Comparison of ENCODE assay signal across 25 cellular contexts in the genomic region with DNA sequence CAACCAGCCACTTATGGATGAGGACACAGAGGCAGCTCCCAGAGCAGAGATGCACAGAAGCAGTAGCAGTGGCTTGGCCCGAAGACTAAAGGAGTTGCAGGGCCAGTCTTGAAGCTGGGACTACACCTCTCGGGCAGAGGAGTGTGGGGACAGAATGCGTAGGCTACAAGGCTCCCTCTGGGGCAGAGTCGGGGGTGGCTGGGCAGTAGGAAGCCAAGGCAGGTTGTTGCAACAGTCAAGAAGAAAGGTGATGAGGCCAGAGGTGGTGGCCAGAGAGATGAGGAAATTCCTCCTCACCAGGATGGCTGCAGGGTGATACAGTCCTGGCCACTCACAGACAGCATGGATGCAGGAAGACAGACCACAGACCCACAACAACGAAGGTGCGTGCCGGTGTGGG. TPM values are rescaled to one million over a fixed set of nuclear protein-coding genes. Genes with fewer than 3 reads are reported as not detected.
DNase-seq lines count a peak whose midpoint lies in the region; ATAC-seq and TF ChIP-seq lines count a peak whose summit lies in the region.
"Had no signal": no experiment of that assay in that cellular context is flagged by ENCODE, and none has a peak within 500 bp of the region (broad histone marks: within the 10 kb centered on the region; RNA-seq: fewer than 3 reads in every experiment).

No MANE protein-coding gene starts in this region.

- no peak overlapping the region for H4K12ac ChIP-seq in trophoblast cell (ENCODE audit: low read depth, low read length)

- no peak overlapping the region for H2BK12ac ChIP-seq in trophoblast cell (ENCODE audit: low read length)

- no peak for ATAC-seq in GM23338
- ATAC-seq: activated CD4-positive, CD25-positive, alpha-beta regulatory T cell treated with anti-CD3 and anti-CD28 coated beads, Interleukin-2, amount 50 U/mL, for 24 hours had no signal

- TF ChIP-seq CTCF in GM23338 (conservative IDR thresholded peaks at IDR 0.05; ENCODE audit: low read depth in 2 of 2) (no peak), PC-9 (conservative IDR thresholded peaks at IDR 0.05) (no peak), esophagus squamous epithelium (IDR thresholded peaks at IDR 0.05) (no peak), coronary artery (IDR thresholded peaks at IDR 0.05) (no peak)

- H3K4me2 ChIP-seq in GM23338 = no peak overlapping the region
- peak overlapping the region; percentile 73 for H3K4me2 ChIP-seq in PC-9
- H3K4me2 ChIP-seq in trophoblast cell (ENCODE audit: low read length) = no peak overlapping the region
- H3K4me2 ChIP-seq: hepatocyte had no signal

- H3F3A ChIP-seq in GM23338 (replicated peaks; ENCODE audit: low read depth) = peaks cover 7% of the 10 kb centered on the region
- peaks cover 58% of the 10 kb centered on the region for H3F3A ChIP-seq in PC-9 (ENCODE audit: insufficient read depth, low read depth)

- H3K27ac Mint-ChIP-seq in GM23338 = no peak overlapping the region; the same call in 1 of the 2 replicates
- no peak overlapping the region for H3K27ac Mint-ChIP-seq in activated CD4-positive, alpha-beta T cell treated with anti-CD3 and anti-CD28 coated beads, Interleukin-2, amount 10 ng/mL, durations not matched to agents 24 days and 14 days
- H3K27ac Mint-ChIP-seq: activated CD4-positive, alpha-beta memory T cell treated with anti-CD3 and anti-CD28 coated beads for 36 hours; activated naive CD4-positive, alpha-beta T cell treated with anti-CD3 and anti-CD28 coated beads for 36 hours; dendritic cell treated with granulocyte-macrophage colony-stimulating factor and Interleukin-4, amounts not matched to agents 40 ng/mL and 50 ng/mL, for 4 days; nephron; stimulated activated naive CD8-positive, alpha-beta T cell treated with anti-CD3 and anti-CD28 coated beads, Interleukin-15, Interleukin-2, amounts not matched to agents 100 ng/mL and 50 ng/mL, for 24 hours had no signal

- no peak overlapping the region for H3K18ac ChIP-seq in trophoblast cell (ENCODE audit: low read length)

- no peak overlapping the region for H3K9ac ChIP-seq in trophoblast cell (ENCODE audit: low read length)

- H4K20me1 ChIP-seq in GM23338 (replicated peaks; ENCODE audit: insufficient read depth) (no peaks in the 10 kb centered on the region), PC-9 (ENCODE audit: insufficient read depth) (no peaks in the 10 kb centered on the region)

- H3K4me3 ChIP-seq in GM23338 (no peak overlapping the region), PC-9 (no peak overlapping the region; the same call in 1 of the 2 replicates), esophagus squamous epithelium (no peak overlapping the region), trophoblast cell (ENCODE audit: low read depth, low read length) (no peak overlapping the region), coronary artery (no peak overlapping the region)
- H3K4me3 ChIP-seq: hepatocyte, lower lobe of right lung, pancreas, SK-N-MC, skin epidermis had no signal

- DNase-seq in GM23338 (ENCODE audit: low spot score) = no peak
- DNase-seq in PC-9 = peak in 1 of 2 experiments; percentile 76
- DNase-seq in esophagus squamous epithelium (lab: John Stamatoyannopoulos, UW) = no peak
- no peak for DNase-seq in trophoblast cell
- no peak for DNase-seq in activated CD4-positive, alpha-beta T cell treated with anti-CD3 and anti-CD28 coated beads for 4 hours
- no peak for DNase-seq in coronary artery (ENCODE audit: low spot score)
- no peak for DNase-seq in activated CD4-positive, alpha-beta T cell treated with anti-CD3 and anti-CD28 coated beads, Interleukin-2, amount 10 ng/mL, durations not matched to agents 24 days and 14 days
- DNase-seq: ACHN; activated CD4-positive, alpha-beta memory T cell treated with anti-CD3 and anti-CD28 coated beads for 36 hours; activated naive CD4-positive, alpha-beta T cell treated with anti-CD3 and anti-CD28 coated beads for 36 hours; BE2C; HCEC 1CT; NCI-H1694; NCI-H82; pancreas; T-helper 2 cell had no signal

- no TSS peak for BruUV-seq in PC-9 (replicated peaks; lab: Mats Ljungman, UMichigan)

- intact Hi-C loops in PC-9 (cut with micrococcal nuclease; ENCODE audit: unreplicated experiment) = loop anchor here (2.0 kb wide), 1 partner anchor 16 kb away; no protein-coding TSS in a partner anchor
- intact Hi-C loops in esophagus squamous epithelium (cut with DNase I) = no loop called here
- intact Hi-C loops in activated CD4-positive, alpha-beta T cell treated with anti-CD3 and anti-CD28 coated beads, Interleukin-2, amount 10 ng/mL, durations not matched to agents 24 days and 14 days (cut with micrococcal nuclease) = no loop called here

- no peak overlapping the region for H3K4me3 Mint-ChIP-seq in GM23338
- no peak overlapping the region for H3K4me3 Mint-ChIP-seq in activated CD4-positive, alpha-beta T cell treated with anti-CD3 and anti-CD28 coated beads, Interleukin-2, amount 10 ng/mL, durations not matched to agents 24 days and 14 days
- H3K4me3 Mint-ChIP-seq: activated CD4-positive, alpha-beta memory T cell treated with anti-CD3 and anti-CD28 coated beads for 36 hours; activated naive CD4-positive, alpha-beta T cell treated with anti-CD3 and anti-CD28 coated beads for 36 hours; central memory CD8-positive, alpha-beta T cell; dendritic cell treated with granulocyte-macrophage colony-stimulating factor and Interleukin-4, amounts not matched to agents 40 ng/mL and 50 ng/mL, for 4 days; nephron; stimulated activated naive CD8-positive, alpha-beta T cell treated with anti-CD3 and anti-CD28 coated beads, Interleukin-15, Interleukin-2, amounts not matched to agents 100 ng/mL and 50 ng/mL, for 24 hours had no signal

- H3K79me1 ChIP-seq in trophoblast cell (ENCODE audit: low read length) = peaks cover 3% of the 10 kb centered on the region

- no peaks in the 10 kb centered on the region for H3K27me3 ChIP-seq in GM23338 (ENCODE audit: insufficient read depth)
- H3K27me3 ChIP-seq in PC-9 (ENCODE audit: insufficient read depth, low read depth) = no peaks in the 10 kb centered on the region
- H3K27me3 ChIP-seq in esophagus squamous epithelium = peaks cover 0 to 19% (median 0%) of the 10 kb centered on the region in 4 donors
- no peaks in the 10 kb centered on the region for H3K27me3 ChIP-seq in trophoblast cell (ENCODE audit: insufficient read depth, low read length)
- H3K27me3 ChIP-seq: hepatocyte, pancreas had no signal

- peaks cover 12% of the 10 kb centered on the region for H3K9me3 Mint-ChIP-seq in GM23338
- H3K9me3 Mint-ChIP-seq in activated CD4-positive, alpha-beta T cell treated with anti-CD3 and anti-CD28 coated beads, Interleukin-2, amount 10 ng/mL, durations not matched to agents 24 days and 14 days = peaks cover 3% of the 10 kb centered on the region
- H3K9me3 Mint-ChIP-seq: activated naive CD4-positive, alpha-beta T cell treated with anti-CD3 and anti-CD28 coated beads for 36 hours; central memory CD8-positive, alpha-beta T cell; dendritic cell treated with granulocyte-macrophage colony-stimulating factor and Interleukin-4, amounts not matched to agents 40 ng/mL and 50 ng/mL, for 4 days; nephron; stimulated activated naive CD8-positive, alpha-beta T cell treated with anti-CD3 and anti-CD28 coated beads, Interleukin-15, Interleukin-2, amounts not matched to agents 100 ng/mL and 50 ng/mL, for 24 hours had no signal

- H3K23ac ChIP-seq in trophoblast cell (ENCODE audit: low read length) = no peak overlapping the region

- H4K8ac ChIP-seq in trophoblast cell (ENCODE audit: low read depth, low read length) = no peak overlapping the region

- H2AFZ ChIP-seq in GM23338 (peak overlapping the region; percentile 92), PC-9 (0 out of 2 replicates have a peak overlapping the region, but pooled peaks have one; percentile 20), trophoblast cell (ENCODE audit: insufficient read depth, low read length, poor library complexity) (no peak overlapping the region)
- H2AFZ ChIP-seq: hepatocyte had no signal

- no peak overlapping the region for H3K14ac ChIP-seq in trophoblast cell (ENCODE audit: low read length)

- peaks cover 5% of the 10 kb centered on the region; the same call in 2 of the 3 replicates for H3K36me3 Mint-ChIP-seq in GM23338 (ENCODE audit: low read depth)
- H3K36me3 Mint-ChIP-seq in activated CD4-positive, alpha-beta T cell treated with anti-CD3 and anti-CD28 coated beads, Interleukin-2, amount 10 ng/mL, durations not matched to agents 24 days and 14 days (ENCODE audit: low read depth) = no peaks in the 10 kb centered on the region
- H3K36me3 Mint-ChIP-seq: activated CD4-positive, alpha-beta memory T cell treated with anti-CD3 and anti-CD28 coated beads for 36 hours had no signal

- POLR2A ChIA-PET in PC-9 (lab: Charles Lee; ENCODE audit: unreplicated experiment) = no interaction called here

- H3K4me1 Mint-ChIP-seq in GM23338 = peaks cover 18% of the 10 kb centered on the region
- peaks cover 10% of the 10 kb centered on the region for H3K4me1 Mint-ChIP-seq in activated CD4-positive, alpha-beta T cell treated with anti-CD3 and anti-CD28 coated beads, Interleukin-2, amount 10 ng/mL, durations not matched to agents 24 days and 14 days

- H3K79me2 ChIP-seq in GM23338 (replicated peaks; ENCODE audit: insufficient read depth) (peaks cover 11% of the 10 kb centered on the region), PC-9 (ENCODE audit: low read depth) (no peaks in the 10 kb centered on the region), trophoblast cell (ENCODE audit: control insufficient read depth, insufficient read depth, low read length, poor library complexity) (peaks cover 2% of the 10 kb centered on the region)
- H3K79me2 ChIP-seq: hepatocyte had no signal

- H3K9me3 ChIP-seq in PC-9 (ENCODE audit: insufficient read depth, low read depth) = no peaks in the 10 kb centered on the region
- H3K9me3 ChIP-seq in esophagus squamous epithelium = no peaks in the 10 kb centered on the region
- no peaks in the 10 kb centered on the region for H3K9me3 ChIP-seq in trophoblast cell (ENCODE audit: insufficient read depth, low read depth, low read length)
- H3K9me3 ChIP-seq: pancreas had no signal

- peak overlapping the region; percentile 71 for H2AK5ac ChIP-seq in trophoblast cell (ENCODE audit: low read length)

- H4K91ac ChIP-seq in trophoblast cell (ENCODE audit: low read depth, low read length) = no peak overlapping the region

- H3K4ac ChIP-seq in trophoblast cell (ENCODE audit: low read depth, low read length) = no peak overlapping the region

- peaks cover 12% of the 10 kb centered on the region; the same call in 1 of the 2 replicates for H3K4me1 ChIP-seq in GM23338 (ENCODE audit: insufficient read depth)
- peaks cover 84% of the 10 kb centered on the region for H3K4me1 ChIP-seq in PC-9 (replicated peaks; ENCODE audit: insufficient read depth)
- H3K4me1 ChIP-seq in esophagus squamous epithelium = peaks cover 27 to 91% (median 27%) of the 10 kb centered on the region in 3 donors
- peaks cover 12 to 14% of the 10 kb centered on the region in 2 experiments for H3K4me1 ChIP-seq in trophoblast cell (ENCODE audit: control insufficient read depth in 1 of 2, insufficient read depth in 2 of 2, low read length in 2 of 2)
- H3K4me1 ChIP-seq: BE2C, pancreas had no signal

- H2BK120ac ChIP-seq in trophoblast cell (ENCODE audit: insufficient read depth, low read length, poor library complexity) = no peak overlapping the region

- CTCF ChIA-PET in PC-9 (lab: Charles Lee) = no interaction called here

- no peak overlapping the region for H3K27ac ChIP-seq in GM23338 (ENCODE audit: low read depth)
- H3K27ac ChIP-seq in PC-9 = peak overlapping the region; percentile 75
- peak overlapping the region; percentile 63 to 80 (median 72) for H3K27ac ChIP-seq in esophagus squamous epithelium
- no peak overlapping the region for H3K27ac ChIP-seq in trophoblast cell (ENCODE audit: low read depth, low read length)
- H3K27ac ChIP-seq in coronary artery = no peak overlapping the region
- H3K27ac ChIP-seq: hepatocyte, lower lobe of right lung, pancreas, SK-N-MC had no signal

- peaks cover 12% of the 10 kb centered on the region for H3K27me3 Mint-ChIP-seq in GM23338 (ENCODE audit: insufficient read depth, low read depth, poor library complexity)
- peaks cover 15% of the 10 kb centered on the region for H3K27me3 Mint-ChIP-seq in activated CD4-positive, alpha-beta T cell treated with anti-CD3 and anti-CD28 coated beads, Interleukin-2, amount 10 ng/mL, durations not matched to agents 24 days and 14 days
- H3K27me3 Mint-ChIP-seq: activated CD4-positive, alpha-beta memory T cell treated with anti-CD3 and anti-CD28 coated beads for 36 hours; central memory CD8-positive, alpha-beta T cell had no signal

- no peak for TF ChIP-seq POLR2A in esophagus squamous epithelium (IDR thresholded peaks at IDR 0.05)

- H3K9me2 ChIP-seq in GM23338 (ENCODE audit: insufficient read depth) = no peaks in the 10 kb centered on the region
- H3K9me2 ChIP-seq in PC-9 (ENCODE audit: insufficient read depth) = no peaks in the 10 kb centered on the region

- WGBS in esophagus squamous epithelium, 2 donors = 40 to 72% methylated on average over 6 to 7 of the region's 7 CpGs
- no CpG with 5 or more reads among the region's 7 CpGs for WGBS in trophoblast cell (ENCODE audit: extremely low coverage, insufficient coverage, insufficient read length)

- H3K36me3 ChIP-seq in GM23338 (ENCODE audit: insufficient read depth) (no peaks in the 10 kb centered on the region), PC-9 (ENCODE audit: low read depth) (no peaks in the 10 kb centered on the region), esophagus squamous epithelium (no peaks in the 10 kb centered on the region), trophoblast cell (ENCODE audit: control insufficient read depth in 1 of 2, insufficient read depth in 2 of 2, low read length in 2 of 2) (no peaks in the 10 kb centered on the region)
- H3K36me3 ChIP-seq: BE2C, lower lobe of right lung, pancreas had no signal

- no peak overlapping the region for H2BK5ac ChIP-seq in trophoblast cell (ENCODE audit: low read depth, low read length, poor library complexity)

RNA-seq across cellular contexts. Expression of a gene that starts 4.9 kb away (rescaled TPM):
- 52.7 and 58.2 TPM in 2 replicates for total RNA-seq in GM23338 (2014; rRNA removed; shearing (Covaris generic))
- 9.8 and 10.9 TPM in 2 replicates for polyA plus RNA-seq in GM23338 (2016; fragmentation: Nextera tagmentation; extraction: Ambion mirVana)
- total RNA-seq in PC-9 (2021) = 0.81 and 1.1 TPM in 2 replicates
- 10 to 100 TPM; 14.0 to 32.6 (median 16.1) TPM for total RNA-seq in esophagus squamous epithelium
- 3.0 and 3.2 TPM in 2 replicates for polyA plus RNA-seq in trophoblast cell (2013)
- total RNA-seq in activated CD4-positive, alpha-beta T cell treated with anti-CD3 and anti-CD28 coated beads, Interleukin-2, amount 10 ng/mL, durations not matched to agents 24 days and 14 days = 3.2 and 3.3 TPM in 2 replicates

RNA-seq across cellular contexts. Expression of a gene that starts 22.4 kb away (rescaled TPM):
- total RNA-seq in GM23338 (2014; rRNA removed; shearing (Covaris generic)) = 83.7 and 101 TPM in 2 replicates
- polyA plus RNA-seq in GM23338 (2016; fragmentation: Nextera tagmentation; extraction: Ambion mirVana) = 47.5 and 50.6 TPM in 2 replicates
- 30.3 and 35.1 TPM in 2 replicates for total RNA-seq in PC-9 (2021)
- total RNA-seq in esophagus squamous epithelium = 10 to 100 TPM; 43.9 to 88.1 (median 64.4) TPM
- polyA plus RNA-seq in trophoblast cell (2013) = 12.7 and 13.7 TPM in 2 replicates
- 29.3 and 29.5 TPM in 2 replicates for total RNA-seq in activated CD4-positive, alpha-beta T cell treated with anti-CD3 and anti-CD28 coated beads, Interleukin-2, amount 10 ng/mL, durations not matched to agents 24 days and 14 days

RNA-seq across cellular contexts. Expression of a gene that starts 45.2 kb away (rescaled TPM):
- 452 and 455 TPM in 2 replicates for total RNA-seq in GM23338 (2014; rRNA removed; shearing (Covaris generic))
- polyA plus RNA-seq in GM23338 (2016; fragmentation: Nextera tagmentation; extraction: Ambion mirVana) = 435 and 450 TPM in 2 replicates
- total RNA-seq in PC-9 (2021) (221 and 229 TPM in 2 replicates), esophagus squamous epithelium (100 to 1,000 TPM; 288 to 408 (median 358) TPM)
- polyA plus RNA-seq in trophoblast cell (2013) = 123 TPM in 2 replicates
- total RNA-seq in activated CD4-positive, alpha-beta T cell treated with anti-CD3 and anti-CD28 coated beads, Interleukin-2, amount 10 ng/mL, durations not matched to agents 24 days and 14 days = 267 and 273 TPM in 2 replicates

Comparison
In these comparisons a context has a peak if more than half of its experiments do, and no peak if none do; other contexts are left out.
1. H3K27ac ChIP-seq: peak in PC-9 (single experiment) and esophagus squamous epithelium (4 of 4); none in GM23338 (single experiment), trophoblast cell (single experiment) and coronary artery (0 of 2).